Comparison of ENCODE assay signal across 8 cellular contexts in genomic region chr17:48441231-48441711, GRCh38. TPM values are rescaled to one million over a fixed set of nuclear protein-coding genes. Genes with fewer than 3 reads are reported as not detected.
A peak's percentile ranks its signal among the peaks of the same experiment; 100 is the strongest.
DNase-seq lines count a peak whose midpoint lies in the region; ATAC-seq and TF ChIP-seq lines count a peak whose summit lies in the region.

No MANE protein-coding gene starts in this region.

- no peaks in the 10 kb centered on the region for H3K9me3 ChIP-seq in MM.1S (replicated peaks; ENCODE audit: insufficient read depth, low read length)
- H3K9me3 ChIP-seq in PC-3 (ENCODE audit: low read length), result no peaks in the 10 kb centered on the region
- peaks cover 14% of the 10 kb centered on the region for H3K9me3 ChIP-seq in WERI-Rb-1 (ENCODE audit: severe bottlenecking)

- H3K9me2 ChIP-seq in MM.1S (replicated peaks; ENCODE audit: insufficient read depth, low read length) (no peaks in the 10 kb centered on the region), PC-3 (replicated peaks; ENCODE audit: low read length) (no peaks in the 10 kb centered on the region)

- intact Hi-C loops in PC-3 (cut with micrococcal nuclease), result no loop called here

- H3K27ac ChIP-seq in MM.1S (ENCODE audit: low read length) (peak overlapping the region; percentile 87), PC-3 (ENCODE audit: low read length) (no peak overlapping the region), WERI-Rb-1 (no peak overlapping the region)

- 0 out of 2 replicates have a peak overlapping the region, but pooled peaks have one; percentile 12 for H2AFZ ChIP-seq in MM.1S (ENCODE audit: low read length)
- no peak overlapping the region for H2AFZ ChIP-seq in PC-3 (ENCODE audit: low read length)

- H3K4me3 ChIP-seq in MM.1S (ENCODE audit: low read length), result peak overlapping the region; percentile 16; the same call in 1 of the 2 replicates
- no peak overlapping the region for H3K4me3 ChIP-seq in PC-3 (ENCODE audit: low read length)
- no peak overlapping the region for H3K4me3 ChIP-seq in WERI-Rb-1 (ENCODE audit: low read depth, low read length)

- peak; percentile 97 for DNase-seq in MM.1S
- DNase-seq in germinal center (ENCODE audit: low spot score), result peak; percentile 69
- DNase-seq in mucosa of gallbladder (ENCODE audit: low spot score), result no peak
- no peak for DNase-seq in activated CD8-positive, alpha-beta memory T cell treated with anti-CD3 and anti-CD28 coated beads, Interleukin-2, amount 50 U/mL, for 4 hours
- DNase-seq in PC-3, result no peak
- DNase-seq in WERI-Rb-1, result no peak

- H3K36me3 ChIP-seq in MM.1S (replicated peaks; ENCODE audit: insufficient read depth, low read length) (no peaks in the 10 kb centered on the region), PC-3 (ENCODE audit: low read depth, low read length) (no peaks in the 10 kb centered on the region), WERI-Rb-1 (no peaks in the 10 kb centered on the region)

- peak overlapping the region; percentile 49 for H3K4me2 ChIP-seq in MM.1S (ENCODE audit: low read depth, low read length)
- no peak overlapping the region for H3K4me2 ChIP-seq in PC-3 (ENCODE audit: low read length)

- H3K27me3 ChIP-seq in MM.1S (replicated peaks; ENCODE audit: insufficient read depth, low read length), result no peaks in the 10 kb centered on the region
- no peaks in the 10 kb centered on the region for H3K27me3 ChIP-seq in PC-3 (ENCODE audit: low read length)
- peaks cover 100% of the 10 kb centered on the region for H3K27me3 ChIP-seq in WERI-Rb-1 (ENCODE audit: insufficient read depth, low read depth, severe bottlenecking)

- peak; percentile 41 for ATAC-seq in GM18858 (IDR thresholded peaks at IDR 0.05; ENCODE audit: unreplicated experiment)
- ATAC-seq in GM21619 (IDR thresholded peaks at IDR 0.05; ENCODE audit: unreplicated experiment), result peak; percentile 54
- ATAC-seq in PC-3, result no peak

- peaks cover 61% of the 10 kb centered on the region for H3K4me1 ChIP-seq in MM.1S (ENCODE audit: low read length)
- H3K4me1 ChIP-seq in PC-3 (ENCODE audit: insufficient read depth, low read length), result 0 out of 2 replicates have a peak, but pooled peaks cover 5% of the 10 kb centered on the region

- POLR2A ChIA-PET in PC-3 (lab: Charles Lee; ENCODE audit: unreplicated experiment), result no interaction called here

- peaks cover 36% of the 10 kb centered on the region for H3F3A ChIP-seq in MM.1S (ENCODE audit: insufficient read depth, low read length)
- no peaks in the 10 kb centered on the region for H3F3A ChIP-seq in PC-3 (ENCODE audit: low read length, unreplicated experiment)

- no peaks in the 10 kb centered on the region for H3K79me2 ChIP-seq in MM.1S (ENCODE audit: low read length)
- H3K79me2 ChIP-seq in PC-3 (ENCODE audit: low read length), result no peaks in the 10 kb centered on the region

- H3K9ac ChIP-seq in MM.1S (ENCODE audit: low read length), result peak overlapping the region; percentile 61
- no peak overlapping the region for H3K9ac ChIP-seq in PC-3 (ENCODE audit: low read length)

- TF ChIP-seq CTCF in MM.1S (IDR thresholded peaks at IDR 0.05; ENCODE audit: low read length) (no peak), PC-3 (conservative IDR thresholded peaks at IDR 0.05; ENCODE audit: low read depth, low read length) (no peak), WERI-Rb-1 (IDR thresholded peaks at IDR 0.05; ENCODE audit: low read depth, low read length) (no peak)

- H4K20me1 ChIP-seq in MM.1S (ENCODE audit: insufficient read depth, low read length), result no peaks in the 10 kb centered on the region
- H4K20me1 ChIP-seq in PC-3 (ENCODE audit: low read length), result no peaks in the 10 kb centered on the region

- no TSS peak for BruUV-seq in PC-3 (replicated peaks; lab: Mats Ljungman, UMichigan)

- CTCF ChIA-PET in PC-3 (lab: Charles Lee), result no interaction called here

RNA-seq across cellular contexts. Expression of gene SKAP1, which starts 11.3 kb away (rescaled TPM):
- 5.4 TPM for total RNA-seq in mucosa of gallbladder
- not detected in 2 replicates for total RNA-seq in PC-3 (2014; rRNA removed)

Comparison
In these comparisons a context has a peak if more than half of its experiments do, and no peak if none do; other contexts are left out.
1. DNase-seq: peak in MM.1S (single experiment) and germinal center (single experiment); none in mucosa of gallbladder (single experiment), activated CD8-positive, alpha-beta memory T cell treated with anti-CD3 and anti-CD28 coated beads, Interleukin-2, amount 50 U/mL, for 4 hours (single experiment), PC-3 (single experiment) and WERI-Rb-1 (single experiment).